In the genomic region with DNA sequence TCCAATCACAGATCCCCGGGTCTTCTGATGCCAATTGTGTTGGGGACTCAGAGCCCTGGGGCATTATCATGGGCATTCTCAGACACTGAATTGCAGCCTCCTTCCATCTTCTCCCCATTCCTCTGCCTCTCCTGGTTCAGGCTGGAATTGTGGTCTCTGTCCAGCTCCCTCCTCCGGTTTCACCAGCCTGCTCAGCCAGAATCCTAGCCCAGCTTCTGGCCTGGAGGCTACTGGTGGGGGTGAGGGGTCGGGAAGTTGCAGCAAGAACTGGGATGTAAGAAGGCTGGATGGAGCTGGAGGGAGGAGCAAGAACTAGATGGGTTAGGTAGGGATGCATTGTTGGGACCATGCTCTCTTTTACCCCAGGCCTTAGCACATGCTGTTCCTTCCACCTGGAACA, we compare ENCODE assay signal across 18 cellular contexts. TPM values are rescaled to one million over a fixed set of nuclear protein-coding genes. Genes with fewer than 3 reads are reported as not detected.
DNase-seq lines count a peak whose midpoint lies in the region; ATAC-seq and TF ChIP-seq lines count a peak whose summit lies in the region.
"Had no signal": no experiment of that assay in that cellular context is flagged by ENCODE, and none has a peak within 500 bp of the region (broad histone marks: within the 10 kb centered on the region; RNA-seq: fewer than 3 reads in every experiment).

No MANE protein-coding gene starts in this region.

- H3K27ac ChIP-seq in A673 (ENCODE audit: low read depth, low read length, poor library complexity, severe bottlenecking), result no peak overlapping the region
- H3K27ac ChIP-seq: BLaER1 treated with 17β-estradiol and CSF1 and Interleukin-3, amounts not matched to agents 10 nM and 100 nM had no signal

- H3K4me1 ChIP-seq in A673 (ENCODE audit: insufficient read depth, low read length, poor library complexity, severe bottlenecking), result no peaks in the 10 kb centered on the region
- H3K4me1 ChIP-seq: BLaER1 treated with 17β-estradiol and CSF1 and Interleukin-3, amounts not matched to agents 10 nM and 100 nM had no signal

- H3K4me1 Mint-ChIP-seq in stimulated activated naive CD8-positive, alpha-beta T cell treated with anti-CD3 and anti-CD28 coated beads, Interleukin-15, amount 100 ng/mL, for 72 hours, result no peaks in the 10 kb centered on the region

- H3K36me3 ChIP-seq in A673 (ENCODE audit: insufficient read depth, low read length, poor library complexity, severe bottlenecking), result peaks cover 9% of the 10 kb centered on the region

- no peak overlapping the region for H3K4me3 ChIP-seq in A673 (ENCODE audit: low read depth, low read length, poor library complexity, severe bottlenecking)
- H3K4me3 ChIP-seq: BLaER1 treated with 17β-estradiol and CSF1 and Interleukin-3, amounts not matched to agents 10 nM and 100 nM; K562; MG63 had no signal

- H3K9me3 ChIP-seq in A673 (ENCODE audit: low read depth, low read length, poor library complexity, severe bottlenecking), result no peaks in the 10 kb centered on the region
- H3K9me3 ChIP-seq: BLaER1 treated with 17β-estradiol and CSF1 and Interleukin-3, amounts not matched to agents 10 nM and 100 nM; MG63 had no signal

- BruUV-seq in A673 (replicated peaks; lab: Mats Ljungman, UMichigan), result no TSS peak

- H3K27ac Mint-ChIP-seq in stimulated activated naive CD8-positive, alpha-beta T cell treated with anti-CD3 and anti-CD28 coated beads, Interleukin-15, amount 100 ng/mL, for 72 hours, result peak overlapping the region; percentile 43 to 65
- H3K27ac Mint-ChIP-seq: CD8-positive, alpha-beta T cell had no signal

- no peaks in the 10 kb centered on the region for H3K27me3 ChIP-seq in A673 (replicated peaks; ENCODE audit: insufficient read depth, low read depth, low read length, poor library complexity)
- H3K27me3 ChIP-seq: BLaER1 treated with 17β-estradiol and CSF1 and Interleukin-3, amounts not matched to agents 10 nM and 100 nM; MG63 had no signal

- DNase-seq in stimulated activated naive CD8-positive, alpha-beta T cell treated with anti-CD3 and anti-CD28 coated beads, Interleukin-15, amount 100 ng/mL, for 72 hours, result no peak
- DNase-seq in stimulated activated naive CD8-positive, alpha-beta T cell treated with anti-CD3 and anti-CD28 coated beads, Interleukin-15, Interleukin-2, amounts not matched to agents 100 U/mL and 50 U/mL, for 24 hours, result no peak
- peak; percentile 11 for DNase-seq in NCI-H226
- DNase-seq in mesenteric fat pad (ENCODE audit: low spot score), result peak; percentile 83
- DNase-seq in A673 (ENCODE audit: low spot score), result no peak
- DNase-seq: ACHN; CD8-positive, alpha-beta T cell; DMS153; MG63; NCI-H1417; NCI-H1694 treated with DMSO at 0.1 percent for 48 hours; NCI-H446 treated with DMSO at 0.1 percent for 48 hours; NCI-H526 treated with DMSO at 0.1 percent for 48 hours; SHP77 had no signal

- no peak overlapping the region for H3K4me3 Mint-ChIP-seq in stimulated activated naive CD8-positive, alpha-beta T cell treated with anti-CD3 and anti-CD28 coated beads, Interleukin-15, amount 100 ng/mL, for 72 hours
- H3K4me3 Mint-ChIP-seq: CD8-positive, alpha-beta T cell had no signal

- H3K27me3 Mint-ChIP-seq in stimulated activated naive CD8-positive, alpha-beta T cell treated with anti-CD3 and anti-CD28 coated beads, Interleukin-15, amount 100 ng/mL, for 72 hours, result no peaks in the 10 kb centered on the region

- POLR2A ChIA-PET in A673 (lab: Charles Lee; ENCODE audit: low non-redundant PET), result no interaction called here

- no peak for TF ChIP-seq CTCF in A673 (conservative IDR thresholded peaks at IDR 0.05; ENCODE audit: low read depth, low read length)

- ATAC-seq in stimulated activated naive CD8-positive, alpha-beta T cell treated with anti-CD3 and anti-CD28 coated beads, Interleukin-15, amount 100 ng/mL, for 72 hours, result no peak
- ATAC-seq in stimulated activated naive CD8-positive, alpha-beta T cell treated with anti-CD3 and anti-CD28 coated beads, Interleukin-15, Interleukin-2, amounts not matched to agents 100 U/mL and 50 U/mL, for 24 hours, result no peak
- ATAC-seq in HG02884 (IDR thresholded peaks at IDR 0.05; ENCODE audit: unreplicated experiment), result no peak
- no peak for ATAC-seq in GM21576 (IDR thresholded peaks at IDR 0.05; ENCODE audit: unreplicated experiment)
- ATAC-seq: CD8-positive, alpha-beta T cell; K562 had no signal

- CTCF ChIA-PET in A673 (lab: Charles Lee), result no interaction called here

- no peaks in the 10 kb centered on the region for H3K9me3 Mint-ChIP-seq in stimulated activated naive CD8-positive, alpha-beta T cell treated with anti-CD3 and anti-CD28 coated beads, Interleukin-15, amount 100 ng/mL, for 72 hours
- H3K9me3 Mint-ChIP-seq: CD8-positive, alpha-beta T cell had no signal

- intact Hi-C loops in A673 (cut with micrococcal nuclease; ENCODE audit: unreplicated experiment), result no loop called here

RNA-seq across cellular contexts. Expression of a gene that starts 53.5 kb away (rescaled TPM):
- 52.5 TPM for total RNA-seq in mesenteric fat pad
- 90.4 and 98.1 TPM in 2 replicates for total RNA-seq in A673 (2021)

Comparison
In these comparisons a context has a peak if more than half of its experiments do, and no peak if none do; other contexts are left out.
1. DNase-seq: peak in NCI-H226 (single experiment) and mesenteric fat pad (single experiment); none in stimulated activated naive CD8-positive, alpha-beta T cell treated with anti-CD3 and anti-CD28 coated beads, Interleukin-15, amount 100 ng/mL, for 72 hours (0 of 2), stimulated activated naive CD8-positive, alpha-beta T cell treated with anti-CD3 and anti-CD28 coated beads, Interleukin-15, Interleukin-2, amounts not matched to agents 100 U/mL and 50 U/mL, for 24 hours (single experiment) and A673 (single experiment).